ENCODE assay signal across 19 cellular contexts in genomic region chr9:18006591-18006990, GRCh38.
"Had no signal": no experiment of that assay in that cellular context is flagged by ENCODE, and none has a peak within 500 bp of the region (broad histone marks: within the 10 kb centered on the region; RNA-seq: fewer than 3 reads in every experiment).

No MANE protein-coding gene starts in this region.

- H3K27ac ChIP-seq: HL-60, SJSA1, SK-N-MC had no signal

- FAIRE-seq: HTR-8/SVneo, RCC 7860 had no signal

- H3K36me3 ChIP-seq: MG63, SJSA1 had no signal

- H3K27me3 ChIP-seq: MG63, SJSA1 had no signal

- DNase-seq: KBM-7, MG63, NCI-H1092, NCI-H1105 treated with DMSO at 0.1 percent for 48 hours, NCI-H1417 treated with DMSO at 0.1 percent for 48 hours, NCI-H1694 treated with DMSO at 0.1 percent for 48 hours, NCI-H1930, NCI-H2081, NCI-H2107, NCI-H524, NCI-H82, Right ventricle myocardium superior, RPMI8226, SIG-M5 had no signal

- H3K9me3 ChIP-seq: MG63, SJSA1 had no signal

- H3K4me3 ChIP-seq: MG63, SJSA1, SK-N-MC had no signal

- H3K4me1 ChIP-seq: SJSA1 had no signal
